Comparison of ENCODE assay signal across 8 cellular contexts in the genomic region with DNA sequence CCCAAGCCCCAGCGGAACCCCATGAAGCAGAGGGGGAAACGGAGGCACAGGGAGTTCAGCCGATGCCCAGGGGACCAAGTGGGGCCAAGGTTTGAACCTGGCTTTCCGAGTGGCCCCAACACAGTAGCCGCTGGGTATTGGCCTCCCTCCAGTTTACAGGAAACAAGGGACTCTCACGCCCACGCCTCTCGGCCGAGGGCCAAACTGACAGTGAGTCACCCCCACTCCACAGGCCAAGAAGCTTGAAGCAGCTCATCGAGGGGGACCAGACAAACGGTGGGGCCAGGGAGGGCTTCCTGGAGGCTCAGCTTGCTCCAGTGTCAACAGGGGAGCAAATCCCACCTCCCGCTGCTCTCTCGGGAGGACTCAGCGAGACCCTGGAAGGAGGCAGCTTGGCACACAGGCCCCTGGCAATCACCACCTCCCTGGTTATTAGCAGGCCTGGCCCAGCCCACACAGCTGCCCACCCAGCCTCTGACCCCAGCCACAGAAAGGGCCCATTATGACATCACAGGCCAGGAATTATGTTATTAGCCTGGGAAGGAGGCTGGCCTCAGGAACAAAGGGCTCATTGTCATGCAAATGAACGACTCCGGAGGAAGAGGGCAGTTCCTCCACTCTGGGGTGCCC.
A peak's percentile ranks its signal among the peaks of the same experiment; 100 is the strongest.
DNase-seq lines count a peak whose midpoint lies in the region; ATAC-seq and TF ChIP-seq lines count a peak whose summit lies in the region.

No MANE protein-coding gene starts in this region.

- peak overlapping the region; percentile 52 to 82 for H3K27ac ChIP-seq in coronary artery

- ATAC-seq in GM21529 (IDR thresholded peaks at IDR 0.05; ENCODE audit: unreplicated experiment) = no peak

- peak; percentile 94 for DNase-seq in COR-L47 (lab: John Stamatoyannopoulos, UW)
- DNase-seq in NCI-H2227 treated with DMSO at 0.1 percent for 48 hours (lab: John Stamatoyannopoulos, UW) = peak; percentile 27
- DNase-seq in coronary artery (ENCODE audit: low spot score) = peak; percentile 92
- DNase-seq in kidney glomerular epithelial cell (lab: John Stamatoyannopoulos, UW) = peak; percentile 88
- DNase-seq in stromal cell of bone marrow (ENCODE audit: low read depth) = peak; percentile 88
- DNase-seq in activated CD4-positive, alpha-beta T cell treated with anti-CD3 and anti-CD28 coated beads, Interleukin-2, amount 50 U/mL, for 1 hour = no peak
- DNase-seq in activated CD4-positive, alpha-beta T cell treated with anti-CD3 and anti-CD28 coated beads for 4 hours = no peak

- TF ChIP-seq CTCF in coronary artery (IDR thresholded peaks at IDR 0.05) = no peak

- peak overlapping the region; percentile 39 for H3K4me3 ChIP-seq in coronary artery

Comparison
In these comparisons a context has a peak if more than half of its experiments do, and no peak if none do; other contexts are left out.
1. DNase-seq: peak in COR-L47 (single experiment), NCI-H2227 treated with DMSO at 0.1 percent for 48 hours (single experiment), coronary artery (single experiment), kidney glomerular epithelial cell (single experiment) and stromal cell of bone marrow (single experiment); none in activated CD4-positive, alpha-beta T cell treated with anti-CD3 and anti-CD28 coated beads, Interleukin-2, amount 50 U/mL, for 1 hour (single experiment) and activated CD4-positive, alpha-beta T cell treated with anti-CD3 and anti-CD28 coated beads for 4 hours (0 of 2).